9 cellular contexts compared by ENCODE assay signal in the genomic region with DNA sequence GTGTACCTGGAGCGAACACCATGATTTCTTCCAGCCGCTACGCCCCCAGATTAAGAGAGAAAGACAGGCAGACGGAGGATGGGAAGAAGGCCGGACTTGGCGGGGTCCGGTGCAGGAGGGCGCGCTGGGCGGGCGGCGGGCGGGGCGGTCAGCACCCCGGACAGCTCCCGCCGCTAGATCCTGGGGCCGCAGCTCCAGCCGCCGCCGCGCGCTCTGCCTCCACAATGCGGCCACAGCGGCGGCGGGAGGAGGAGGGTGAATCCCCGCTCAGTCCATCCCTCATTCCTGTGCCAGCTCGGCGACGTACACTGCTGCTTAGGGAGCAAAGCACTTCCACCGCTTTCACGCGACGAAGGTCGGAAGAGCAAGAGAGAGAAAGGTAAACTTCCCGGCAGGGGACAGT. TPM values are rescaled to one million over a fixed set of nuclear protein-coding genes. Genes with fewer than 3 reads are reported as not detected.
DNase-seq lines count a peak whose midpoint lies in the region; TF ChIP-seq lines count a peak whose summit lies in the region.
"Had no signal": no experiment of that assay in that cellular context is flagged by ENCODE, and none has a peak within 500 bp of the region (broad histone marks: within the 10 kb centered on the region; RNA-seq: fewer than 3 reads in every experiment).

Gene AKAIN1, minus strand, starts transcription at position 226 of the 403 bp plus-strand sequence. Its CDS starts 204 bp downstream, at position 22.

- H3K4me3 ChIP-seq in SJSA1, result no peak within 1 kb of the TSS
- no peak within 1 kb of the TSS for H3K4me3 ChIP-seq in epithelial cell of esophagus (ENCODE audit: low read length)
- no peak within 1 kb of the TSS for H3K4me3 ChIP-seq in coronary artery
- H3K4me3 ChIP-seq in stomach, result no peak within 1 kb of the TSS

- TF ChIP-seq EP300 in stomach (IDR thresholded peaks at IDR 0.05), result no peak

- H3K9me3 ChIP-seq in SJSA1 (replicated peaks) (no peaks in the 10 kb centered on the region), stomach (peaks cover 0 to 10% (median 2%) of the 10 kb centered on the region in 4 donors)

- DNase-seq in NCI-H82 (lab: John Stamatoyannopoulos, UW) (peak; percentile 49), NCI-H82 treated with DMSO at 0.1 percent for 48 hours (lab: John Stamatoyannopoulos, UW; ENCODE audit: unreplicated experiment) (no peak), SJSA1 (ENCODE audit: low read depth in 1 of 2, low spot score in 2 of 2) (peak; percentile 36 to 49), epithelial cell of esophagus (ENCODE audit: low read depth) (peak; percentile 40), mucosa of gallbladder (ENCODE audit: low spot score) (peak; percentile 10), coronary artery (ENCODE audit: low spot score) (no peak), HT-29 (ENCODE audit: low spot score) (no peak), stomach (no peak)

- no peak within 1 kb of the TSS for H3K27ac ChIP-seq in SJSA1
- no peak within 1 kb of the TSS for H3K27ac ChIP-seq in coronary artery
- H3K27ac ChIP-seq in stomach, result no peak within 1 kb of the TSS

- H3K27me3 ChIP-seq in SJSA1 (replicated peaks), result peaks cover 13% of the 10 kb centered on the region
- H3K27me3 ChIP-seq in stomach, result peaks cover 4 to 71% (median 41%) of the 10 kb centered on the region in 3 donors

- no peak for TF ChIP-seq POLR2A in stomach (IDR thresholded peaks at IDR 0.05)

- H3K36me3 ChIP-seq in SJSA1, result no peaks in the 10 kb centered on the region
- H3K36me3 ChIP-seq in stomach, result no peaks in the 10 kb centered on the region

- H3K4me1 ChIP-seq in SJSA1 (replicated peaks), result no peaks in the 10 kb centered on the region
- H3K4me1 ChIP-seq in stomach, result peaks cover 0 to 13% (median 5%) of the 10 kb centered on the region in 4 donors

- no peak for TF ChIP-seq CTCF in epithelial cell of esophagus (IDR thresholded peaks at IDR 0.05; ENCODE audit: insufficient read depth, low read depth, low read length, missing control alignments)
- TF ChIP-seq CTCF in coronary artery (IDR thresholded peaks at IDR 0.05), result no peak
- no peak for TF ChIP-seq CTCF in stomach (IDR thresholded peaks at IDR 0.05)

- intact Hi-C loops in stomach (cut with DNase I; ENCODE audit: low total_unique reads), result no loop called here

- 1 to 9% (median 5%) methylated on average over 8 to 37 of the region's 37 CpGs for WGBS in stomach, 5 donors

RNA-seq across cellular contexts. Expression of gene AKAIN1, which starts in this region (rescaled TPM):
- total RNA-seq in SJSA1 (2014; rRNA removed; shearing (Covaris generic)), result not detected in 2 replicates
- not detected for total RNA-seq in mucosa of gallbladder
- not detected in 2 replicates for total RNA-seq in HT-29 (2014; rRNA removed; shearing (Covaris generic))
- total RNA-seq in stomach, result not detected
- polyA plus RNA-seq in stomach, result 1 to 10 TPM in 1 of 3 donors, not detected in 2; 3.2 TPM
- total RNA-seq: M059J had no signal

Comparison
In these comparisons a context has a peak if more than half of its experiments do, and no peak if none do; other contexts are left out.
1. DNase-seq: peak in NCI-H82 (single experiment) and epithelial cell of esophagus (single experiment); none in NCI-H82 treated with DMSO at 0.1 percent for 48 hours (single experiment), coronary artery (single experiment), HT-29 (single experiment) and stomach (single experiment).
2. Peak in DNase-seq in SJSA1; RNA of the gene not detected or under 1 TPM.
3. Peak in DNase-seq in mucosa of gallbladder; RNA of the gene not detected or under 1 TPM.